Comparison of ENCODE assay signal across 1 cellular context in genomic region chr16:4538386-4539235, GRCh38.
TF ChIP-seq lines count a peak whose summit lies in the region.

CDIP1 (minus strand) TSS chr16:4538773; CDS start chr16:4514130, 24,643 bp downstream.

TF ChIP-seq in IMR-90, 13 proteins besides CTCF, POLR2A, EP300 and RAD21 (continued from another document):
- TF ChIP-seq ELK1 (IDR thresholded peaks at IDR 0.05; ENCODE audit: borderline replicate concordance, low read depth, low read length) (no peak), USF2 (IDR thresholded peaks at IDR 0.05; ENCODE audit: low read depth, low read length) (peak; percentile 98)
